8 cellular contexts compared by ENCODE assay signal in the genomic region with DNA sequence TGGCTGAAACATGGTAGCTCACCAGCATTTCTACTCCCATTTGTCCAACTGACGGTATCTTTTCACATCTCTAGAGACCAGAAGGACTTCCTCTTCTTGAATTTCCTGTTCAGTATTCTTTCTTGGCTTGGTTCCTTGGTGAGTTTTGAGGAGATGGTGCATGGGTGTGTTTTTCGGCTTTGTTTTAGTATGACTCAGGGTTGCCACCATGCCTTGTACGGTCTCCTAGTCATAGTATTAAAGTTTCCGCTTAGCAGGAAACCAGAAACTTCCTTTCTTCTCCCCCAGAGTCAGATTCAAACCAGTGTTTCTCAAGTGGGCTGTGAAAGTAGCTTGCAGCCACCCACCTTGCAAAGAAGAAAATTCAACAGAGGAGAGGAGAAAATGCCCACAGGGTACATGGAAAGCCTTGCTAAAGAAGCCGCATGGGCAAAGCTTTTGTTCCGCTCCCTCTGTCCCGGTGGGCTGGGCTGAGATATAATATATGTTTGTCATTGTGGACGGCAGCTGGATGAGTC. TPM values are rescaled to one million over a fixed set of nuclear protein-coding genes. Genes with fewer than 3 reads are reported as not detected.
DNase-seq lines count a peak whose midpoint lies in the region; ATAC-seq and TF ChIP-seq lines count a peak whose summit lies in the region.

No MANE protein-coding gene starts in this region.

- intact Hi-C loops in stomach (cut with DNase I; ENCODE audit: low total_unique reads), result no loop called here

- no peaks in the 10 kb centered on the region for H3K27me3 ChIP-seq in CD8-positive, alpha-beta memory T cell (ENCODE audit: insufficient read depth, low read length, poor library complexity, severe bottlenecking)
- H3K27me3 ChIP-seq in HL-60 (ENCODE audit: insufficient read depth, poor library complexity, severe bottlenecking) (no peaks in the 10 kb centered on the region), stomach (no peaks in the 10 kb centered on the region)

- DNase-seq in CD8-positive, alpha-beta memory T cell, result peak in 4 of 5 donors; percentile 39 to 78 (median 69)
- DNase-seq in HL-60 (ENCODE audit: low read depth in 1 of 2, low spot score in 1 of 2), result peak; percentile 38 to 78
- peak; percentile 80 for DNase-seq in activated effector memory CD4-positive, alpha-beta T cell treated with anti-CD3 and anti-CD28 coated beads, Interleukin-2, amount 50 U/mL, for 16 hours
- peak; percentile 92 for DNase-seq in iris pigment epithelial cell (ENCODE audit: low read depth)
- no peak for DNase-seq in stomach
- no peak for DNase-seq in nucleus accumbens (lab: John Stamatoyannopoulos, UW)
- DNase-seq in NCI-H1417 (lab: John Stamatoyannopoulos, UW), result no peak

- peaks cover 88% of the 10 kb centered on the region for H3K4me1 ChIP-seq in CD8-positive, alpha-beta memory T cell (ENCODE audit: insufficient read depth, low read length)
- peaks cover 45 to 90% (median 79%) of the 10 kb centered on the region in 4 donors for H3K4me1 ChIP-seq in stomach

- TF ChIP-seq POLR2A in stomach (IDR thresholded peaks at IDR 0.05), result no peak

- POLR2A ChIA-PET in CD8-positive, alpha-beta memory T cell (lab: Charles Lee), result no interaction called here

- 48 to 71% (median 60%) methylated on average over 8 of the region's 8 CpGs for whole genome bisulfite sequencing in stomach, 5 donors

- H3K4me3 Mint-ChIP-seq in CD8-positive, alpha-beta memory T cell, result peak overlapping the region; percentile 64 to 96 (median 79)

- H3K36me3 Mint-ChIP-seq in CD8-positive, alpha-beta memory T cell, result peaks cover 0 to 37% (median 15%) of the 10 kb centered on the region in 3 donors

- TF ChIP-seq EP300 in stomach (IDR thresholded peaks at IDR 0.05), result no peak

- no peaks in the 10 kb centered on the region for H3K9me3 ChIP-seq in CD8-positive, alpha-beta memory T cell (ENCODE audit: low read length)
- no peaks in the 10 kb centered on the region for H3K9me3 ChIP-seq in stomach

- H3K4me3 ChIP-seq in CD8-positive, alpha-beta memory T cell (ENCODE audit: low read length), result peak overlapping the region; percentile 47
- H3K4me3 ChIP-seq in HL-60 (replicated peaks; ENCODE audit: insufficient read depth, low read length) (no peak overlapping the region), stomach (no peak overlapping the region)

- no peak for TF ChIP-seq CTCF in HL-60 (IDR thresholded peaks at IDR 0.05; ENCODE audit: insufficient read depth, low read length)
- no peak for TF ChIP-seq CTCF in stomach (IDR thresholded peaks at IDR 0.05)

- peak overlapping the region; percentile 40 for H3K27ac ChIP-seq in CD8-positive, alpha-beta memory T cell (ENCODE audit: low read depth, low read length)
- H3K27ac ChIP-seq in HL-60 (replicated peaks) (peak overlapping the region; percentile 64), stomach (peak overlapping the region in 4 of 5 donors; percentile 38 to 90 (median 50))

- H3K27me3 Mint-ChIP-seq in CD8-positive, alpha-beta memory T cell, result no peaks in the 10 kb centered on the region

- peak overlapping the region; percentile 86 to 97 (median 92) for H3K27ac Mint-ChIP-seq in CD8-positive, alpha-beta memory T cell

- peaks cover 89 to 99% (median 96%) of the 10 kb centered on the region in 3 donors for H3K4me1 Mint-ChIP-seq in CD8-positive, alpha-beta memory T cell

- ATAC-seq in GM21367 (IDR thresholded peaks at IDR 0.05; ENCODE audit: unreplicated experiment), result peak; percentile 81

- H3K36me3 ChIP-seq in CD8-positive, alpha-beta memory T cell (ENCODE audit: insufficient read depth, low read length), result peaks cover 9% of the 10 kb centered on the region
- peaks cover 0 to 12% (median 3%) of the 10 kb centered on the region in 4 donors for H3K36me3 ChIP-seq in stomach

- CTCF ChIA-PET in CD8-positive, alpha-beta memory T cell (lab: Charles Lee), result no interaction called here

- H3K9me3 Mint-ChIP-seq in CD8-positive, alpha-beta memory T cell, result no peaks in the 10 kb centered on the region

RNA-seq across cellular contexts. Expression of a gene that starts 5.7 kb away (rescaled TPM):
- 100 to 1,000 TPM; 234 to 240 TPM for total RNA-seq in CD8-positive, alpha-beta memory T cell
- 548 TPM for polyA plus RNA-seq in CD8-positive, alpha-beta memory T cell
- 100 to 1,000 TPM in 3 of 5 donors, 10 to 100 TPM in 2; 72.9 to 220 (median 153) TPM for total RNA-seq in stomach
- polyA plus RNA-seq in stomach, result 100 to 1,000 TPM in 2 of 3 donors, 10 to 100 TPM in 1; 97.3 to 207 (median 103) TPM

RNA-seq across cellular contexts. Expression of a gene that starts 55.1 kb away (rescaled TPM):
- total RNA-seq in CD8-positive, alpha-beta memory T cell, result not detected
- not detected for polyA plus RNA-seq in CD8-positive, alpha-beta memory T cell
- not detected for total RNA-seq in stomach
- under 1 TPM in 1 of 3 donors, not detected in 2; 0.70 TPM for polyA plus RNA-seq in stomach

Comparison
In these comparisons a context has a peak if more than half of its experiments do, and no peak if none do; other contexts are left out.
1. DNase-seq: peak in CD8-positive, alpha-beta memory T cell (4 of 5), HL-60 (2 of 2), activated effector memory CD4-positive, alpha-beta T cell treated with anti-CD3 and anti-CD28 coated beads, Interleukin-2, amount 50 U/mL, for 16 hours (single experiment) and iris pigment epithelial cell (single experiment); none in stomach (single experiment), nucleus accumbens (0 of 56) and NCI-H1417 (0 of 3).
2. Peak in every context shown above with its lines, with median percentiles within 50 percentile points of each other: H3K27ac ChIP-seq.